In the genomic region with DNA sequence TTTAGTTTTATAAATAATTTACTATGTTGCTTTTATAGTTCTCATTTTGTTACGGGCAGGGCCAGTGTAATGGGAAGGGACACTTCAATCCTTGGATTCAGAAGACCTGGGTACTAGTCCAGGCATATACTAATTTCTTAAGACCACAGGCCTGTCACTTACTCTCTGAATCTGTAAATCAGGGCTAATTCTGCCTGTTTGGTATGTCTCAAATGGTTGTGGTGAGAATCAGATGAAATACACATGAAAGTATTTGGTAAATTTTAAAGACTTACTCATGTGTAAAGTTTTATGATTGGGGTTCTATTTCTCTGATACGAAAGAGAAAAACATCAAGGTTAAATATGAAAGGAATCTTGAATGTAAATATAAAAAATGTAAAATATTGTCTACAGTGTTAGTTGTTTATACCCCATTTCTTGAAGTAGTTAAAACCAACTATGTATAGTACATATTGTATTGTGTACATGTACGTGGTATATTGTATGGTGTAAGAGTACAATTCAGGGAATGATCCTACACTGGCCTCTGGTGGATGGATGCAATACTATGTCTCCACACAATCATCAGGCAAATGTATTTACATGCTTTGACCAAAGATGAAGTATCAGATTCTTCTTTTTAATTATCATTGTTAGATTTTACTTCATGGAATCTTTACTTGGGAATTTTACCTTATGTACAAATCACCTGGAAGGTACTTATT, we compare ENCODE assay signal across 8 cellular contexts. TPM values are rescaled to one million over a fixed set of nuclear protein-coding genes. Genes with fewer than 3 reads are reported as not detected.
DNase-seq lines count a peak whose midpoint lies in the region; ATAC-seq and TF ChIP-seq lines count a peak whose summit lies in the region.

No MANE protein-coding gene starts in this region.

- no peaks in the 10 kb centered on the region for H3K36me3 Mint-ChIP-seq in activated CD4-positive, alpha-beta T cell treated with anti-CD3 and anti-CD28 coated beads for 36 hours (ENCODE audit: low read depth)

- H2AFZ ChIP-seq in OCI-LY7 (ENCODE audit: low read length): no peak overlapping the region

- no peak overlapping the region for H3K4me2 ChIP-seq in OCI-LY7 (ENCODE audit: low read length)

- H3K9me3 Mint-ChIP-seq in activated CD4-positive, alpha-beta T cell treated with anti-CD3 and anti-CD28 coated beads for 36 hours (ENCODE audit: low read depth): no peaks in the 10 kb centered on the region

- TF ChIP-seq CTCF in OCI-LY7 (conservative IDR thresholded peaks at IDR 0.05; ENCODE audit: low read length): peak; percentile 63

- no peaks in the 10 kb centered on the region for H3K9me2 ChIP-seq in OCI-LY7 (ENCODE audit: insufficient read depth, low read length)

- no peak overlapping the region for H3K4me3 Mint-ChIP-seq in activated CD4-positive, alpha-beta T cell treated with anti-CD3 and anti-CD28 coated beads for 36 hours

- H3K36me3 ChIP-seq in OCI-LY7 (ENCODE audit: insufficient read depth, low read length): no peaks in the 10 kb centered on the region

- no peaks in the 10 kb centered on the region for H4K20me1 ChIP-seq in OCI-LY7 (ENCODE audit: insufficient read depth, low read length)

- DNase-seq in activated CD4-positive, alpha-beta T cell treated with anti-CD3 and anti-CD28 coated beads for 36 hours: peak; percentile 9
- no peak for DNase-seq in activated CD4-positive, alpha-beta T cell treated with anti-CD3 and anti-CD28 coated beads, Interleukin-2, amount 50 U/mL, for 4 hours
- peak; percentile 14 for DNase-seq in OCI-LY7 (ENCODE audit: low spot score)
- DNase-seq in fibroblast of gingiva (ENCODE audit: low read depth): peak; percentile 14
- DNase-seq in superior temporal gyrus (ENCODE audit: extremely low spot score): peak; percentile 53
- DNase-seq in activated CD4-positive, CD25-positive, alpha-beta regulatory T cell treated with anti-CD3 and anti-CD28 coated beads, Interleukin-2, amount 50 U/mL, for 72 hours: no peak
- no peak for DNase-seq in NCI-H146 treated with DMSO at 0.1 percent for 48 hours (lab: John Stamatoyannopoulos, UW; ENCODE audit: unreplicated experiment)

- no peaks in the 10 kb centered on the region for H3K9me3 ChIP-seq in OCI-LY7 (ENCODE audit: low read length)

- CTCF ChIA-PET in activated CD4-positive, alpha-beta T cell treated with anti-CD3 and anti-CD28 coated beads for 36 hours (lab: Charles Lee): interaction anchor here (0.5 to 1.3 kb wide), 3 partner anchors 14 to 58 kb away, joined by 3 to 8 read pairs (median 3); no protein-coding TSS in a partner anchor
- CTCF ChIA-PET in OCI-LY7 (lab: Charles Lee; ENCODE audit: unreplicated experiment): no interaction called here

- BruUV-seq in OCI-LY7 (replicated peaks; lab: Mats Ljungman, UMichigan): no TSS peak

- intact Hi-C loops in activated CD4-positive, alpha-beta T cell treated with anti-CD3 and anti-CD28 coated beads for 36 hours (cut with DNase I, micrococcal nuclease): loop anchor here (1.0 to 5.0 kb wide), 2 partner anchors 58 to 60 kb away; no protein-coding TSS in a partner anchor
- intact Hi-C loops in OCI-LY7 (cut with micrococcal nuclease; ENCODE audit: unreplicated experiment): loop anchor here (10.0 kb wide), 1 partner anchor 52 kb away; no protein-coding TSS in a partner anchor

- peaks cover 3% of the 10 kb centered on the region for H3K4me1 Mint-ChIP-seq in activated CD4-positive, alpha-beta T cell treated with anti-CD3 and anti-CD28 coated beads for 36 hours

- no peak overlapping the region for H3K27ac ChIP-seq in OCI-LY7 (ENCODE audit: low read depth, low read length, poor library complexity, severe bottlenecking)

- no peaks in the 10 kb centered on the region for H3K79me2 ChIP-seq in OCI-LY7 (ENCODE audit: insufficient read depth, low read depth, low read length)

- H3K4me1 ChIP-seq in OCI-LY7 (ENCODE audit: insufficient read depth, low read length, poor library complexity, severe bottlenecking): no peaks in the 10 kb centered on the region

- H3K27me3 Mint-ChIP-seq in activated CD4-positive, alpha-beta T cell treated with anti-CD3 and anti-CD28 coated beads for 36 hours: peaks cover 9% of the 10 kb centered on the region

- peak; percentile 63 for ATAC-seq in activated CD4-positive, alpha-beta T cell treated with anti-CD3 and anti-CD28 coated beads for 36 hours
- peak; percentile 80 for ATAC-seq in HG02885 (IDR thresholded peaks at IDR 0.05; ENCODE audit: poor library complexity, unreplicated experiment)

- H3K27ac Mint-ChIP-seq in activated CD4-positive, alpha-beta T cell treated with anti-CD3 and anti-CD28 coated beads for 36 hours: no peak overlapping the region

- POLR2A ChIA-PET in activated CD4-positive, alpha-beta T cell treated with anti-CD3 and anti-CD28 coated beads for 36 hours (lab: Charles Lee): no interaction called here
- POLR2A ChIA-PET in OCI-LY7 (lab: Charles Lee): interaction anchor here (1.1 kb wide), 1 partner anchor 12 kb away, joined by 3 read pairs; no protein-coding TSS in a partner anchor

- no peak overlapping the region for H3K4me3 ChIP-seq in OCI-LY7 (ENCODE audit: low read depth, low read length, poor library complexity, severe bottlenecking)

RNA-seq across cellular contexts. Expression of a gene that starts 24.5 kb away (rescaled TPM):
- not detected for total RNA-seq in activated CD4-positive, alpha-beta T cell treated with anti-CD3 and anti-CD28 coated beads for 36 hours
- not detected in 2 replicates for total RNA-seq in OCI-LY7 (2014; rRNA removed; shearing (Covaris generic))
- total RNA-seq in OCI-LY7 (2022): not detected in 2 replicates

RNA-seq across cellular contexts. Expression of a gene that starts 28.3 kb away (rescaled TPM):
- total RNA-seq in activated CD4-positive, alpha-beta T cell treated with anti-CD3 and anti-CD28 coated beads for 36 hours: 1 to 10 TPM; 5.7 to 6.3 TPM
- total RNA-seq in OCI-LY7 (2014; rRNA removed; shearing (Covaris generic)): not detected in 2 replicates
- not detected in 2 replicates for total RNA-seq in OCI-LY7 (2022)

RNA-seq across cellular contexts. Expression of a gene that starts 54.8 kb away (rescaled TPM):
- under 1 TPM; 0.30 to 0.37 TPM for total RNA-seq in activated CD4-positive, alpha-beta T cell treated with anti-CD3 and anti-CD28 coated beads for 36 hours
- total RNA-seq in OCI-LY7 (2014; rRNA removed; shearing (Covaris generic)): not detected in 2 replicates
- 0.65 TPM in 1 of 2 replicates, not detected in the other for total RNA-seq in OCI-LY7 (2022)

Comparison
In these comparisons a context has a peak if more than half of its experiments do, and no peak if none do; other contexts are left out.
1. DNase-seq: peak in activated CD4-positive, alpha-beta T cell treated with anti-CD3 and anti-CD28 coated beads for 36 hours (single experiment), OCI-LY7 (single experiment), fibroblast of gingiva (single experiment) and superior temporal gyrus (single experiment); none in activated CD4-positive, alpha-beta T cell treated with anti-CD3 and anti-CD28 coated beads, Interleukin-2, amount 50 U/mL, for 4 hours (0 of 2), activated CD4-positive, CD25-positive, alpha-beta regulatory T cell treated with anti-CD3 and anti-CD28 coated beads, Interleukin-2, amount 50 U/mL, for 72 hours (single experiment) and NCI-H146 treated with DMSO at 0.1 percent for 48 hours (single experiment).
2. RNA of a gene that starts 28.3 kb away (total RNA-seq): 5.7 to 6.3 TPM in activated CD4-positive, alpha-beta T cell treated with anti-CD3 and anti-CD28 coated beads for 36 hours; not detected in OCI-LY7; every median in the first group is over 4 times any median in the second.